Comparison of ENCODE assay signal across 12 cellular contexts in genomic region chr1:36023098-36023769, GRCh38.
DNase-seq lines count a peak whose midpoint lies in the region; ATAC-seq and TF ChIP-seq lines count a peak whose summit lies in the region.
"Had no signal": no experiment of that assay in that cellular context is flagged by ENCODE, and none has a peak within 500 bp of the region (broad histone marks: within the 10 kb centered on the region; RNA-seq: fewer than 3 reads in every experiment).

No MANE protein-coding gene starts in this region.

- no peak for TF ChIP-seq CTCF in foreskin keratinocyte (conservative IDR thresholded peaks at IDR 0.05)

- peak overlapping the region; percentile 68 for H3K4me3 ChIP-seq in GM08714 (ENCODE audit: low read length)

- no peaks in the 10 kb centered on the region for H3K27me3 ChIP-seq in foreskin keratinocyte

- DNase-seq in foreskin keratinocyte = peak in 1 of 2 donors; percentile 38
- DNase-seq in superior temporal gyrus (ENCODE audit: extremely low spot score) = no peak
- DNase-seq in C1 segment of cervical spinal cord (lab: John Stamatoyannopoulos, UW) = no peak
- DNase-seq in NCI-H1694 (lab: John Stamatoyannopoulos, UW) = no peak
- no peak for DNase-seq in CD1c-positive myeloid dendritic cell (ENCODE audit: extremely low spot score)
- DNase-seq: activated CD8-positive, alpha-beta memory T cell treated with anti-CD3 and anti-CD28 coated beads for 24 hours; COR-L47; nephron progenitor cell; stimulated activated naive CD4-positive, alpha-beta T cell had no signal

- peak overlapping the region; percentile 29 for H3K27ac ChIP-seq in foreskin keratinocyte

- H3K4me1 ChIP-seq in foreskin keratinocyte = no peaks in the 10 kb centered on the region

- ATAC-seq in GM19025 (IDR thresholded peaks at IDR 0.05; ENCODE audit: low read depth, unreplicated experiment) = peak; percentile 79
- ATAC-seq in HG03439 (IDR thresholded peaks at IDR 0.05; ENCODE audit: unreplicated experiment) = peak; percentile 66
- ATAC-seq in foreskin keratinocyte = no peak
